In the genomic region with DNA sequence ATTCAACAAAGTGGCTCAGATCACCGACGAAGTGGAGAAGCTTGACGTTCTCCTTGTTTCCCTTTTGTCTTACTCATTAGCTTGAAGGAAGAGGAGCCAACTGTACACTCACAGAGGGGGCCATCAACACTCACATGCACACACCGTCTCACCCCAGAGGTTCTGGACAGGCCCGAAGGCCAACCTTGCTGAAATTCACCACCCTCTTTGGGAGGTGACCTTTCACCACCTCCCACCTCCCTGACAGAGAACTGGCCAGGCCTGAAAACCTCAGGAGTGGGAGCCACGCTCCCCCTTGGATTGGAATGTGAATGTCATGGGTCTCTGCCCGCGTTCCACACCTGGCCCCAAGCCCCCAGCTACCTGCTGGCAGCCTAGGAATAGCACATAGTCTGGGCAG, we compare ENCODE assay signal across 11 cellular contexts. TPM values are rescaled to one million over a fixed set of nuclear protein-coding genes. Genes with fewer than 3 reads are reported as not detected.
DNase-seq lines count a peak whose midpoint lies in the region; ATAC-seq and TF ChIP-seq lines count a peak whose summit lies in the region.
"Had no signal": no experiment of that assay in that cellular context is flagged by ENCODE, and none has a peak within 500 bp of the region (broad histone marks: within the 10 kb centered on the region; RNA-seq: fewer than 3 reads in every experiment).

No MANE protein-coding gene starts in this region.

- no peak for DNase-seq in CD4-positive, CD25-positive, alpha-beta regulatory T cell
- DNase-seq in DND-41 (no peak), upper lobe of right lung (no peak), Peyer's patch (no peak), right atrium auricular region (ENCODE audit: low spot score) (no peak)
- DNase-seq in activated T-helper 1 cell treated with anti-CD3 and anti-CD28 coated beads, Interleukin-12 subunit alpha, Interleukin-12 subunit beta, Interleukin-2, Interleukin-4 antibody, amounts not matched to agents 30 ng/mL and 10 ng/mL and 1 ng/mL, durations not matched to agents 14 hours and 24 hours and 36 hours (ENCODE audit: low spot score): no peak
- DNase-seq in natural killer cell treated with Interleukin-12 subunit alpha and Interleukin-12 subunit beta and Interleukin-15 and Interleukin-18, amount 100 ng/mL, for 72 hours (ENCODE audit: low spot score): no peak
- DNase-seq: head of caudate nucleus, NCI-H1105 treated with DMSO at 0.1 percent for 48 hours, NCI-H446, uterus had no signal

- H3K9ac ChIP-seq in DND-41 (ENCODE audit: low read depth, low read length): peak overlapping the region; percentile 74; the same call in 1 of the 2 replicates

- TF ChIP-seq POLR2A in Peyer's patch (IDR thresholded peaks at IDR 0.05): no peak

- no peak overlapping the region for H2AFZ ChIP-seq in DND-41 (ENCODE audit: low read depth, low read length)

- no peaks in the 10 kb centered on the region for H3K36me3 ChIP-seq in CD4-positive, CD25-positive, alpha-beta regulatory T cell (ENCODE audit: control insufficient read depth, insufficient read depth, low read length)
- H3K36me3 ChIP-seq in DND-41 (ENCODE audit: insufficient read depth, low read length) (peaks cover 28% of the 10 kb centered on the region), upper lobe of right lung (no peaks in the 10 kb centered on the region), Peyer's patch (no peaks in the 10 kb centered on the region), right atrium auricular region (no peaks in the 10 kb centered on the region)
- H3K36me3 ChIP-seq: uterus had no signal

- peak overlapping the region; percentile 76 to 93 (median 92) for H3K4me3 Mint-ChIP-seq in CD4-positive, CD25-positive, alpha-beta regulatory T cell
- peak overlapping the region; percentile 77 for H3K4me3 Mint-ChIP-seq in activated T-helper 1 cell treated with anti-CD3 and anti-CD28 coated beads, Interleukin-12 subunit alpha, Interleukin-12 subunit beta, Interleukin-2, Interleukin-4 antibody, amounts not matched to agents 30 ng/mL and 10 ng/mL and 1 ng/mL, durations not matched to agents 14 hours and 24 hours and 36 hours
- peak overlapping the region; percentile 12 for H3K4me3 Mint-ChIP-seq in natural killer cell treated with Interleukin-12 subunit alpha and Interleukin-12 subunit beta and Interleukin-15 and Interleukin-18, amount 100 ng/mL, for 72 hours

- H3K9me3 ChIP-seq in CD4-positive, CD25-positive, alpha-beta regulatory T cell (ENCODE audit: control insufficient read depth in 2 of 2, low read length in 2 of 2): no peaks in the 10 kb centered on the region
- no peaks in the 10 kb centered on the region for H3K9me3 ChIP-seq in DND-41 (ENCODE audit: insufficient read depth, low read length, severe bottlenecking)
- no peaks in the 10 kb centered on the region for H3K9me3 ChIP-seq in upper lobe of right lung
- no peaks in the 10 kb centered on the region for H3K9me3 ChIP-seq in Peyer's patch
- H3K9me3 ChIP-seq in right atrium auricular region: no peaks in the 10 kb centered on the region
- H3K9me3 ChIP-seq: uterus had no signal

- H3K27me3 ChIP-seq in CD4-positive, CD25-positive, alpha-beta regulatory T cell (ENCODE audit: control insufficient read depth, insufficient read depth, low read length): no peaks in the 10 kb centered on the region
- H3K27me3 ChIP-seq in DND-41 (ENCODE audit: insufficient read depth, low read length, poor library complexity): no peaks in the 10 kb centered on the region
- no peaks in the 10 kb centered on the region for H3K27me3 ChIP-seq in upper lobe of right lung
- no peaks in the 10 kb centered on the region for H3K27me3 ChIP-seq in Peyer's patch
- H3K27me3 ChIP-seq in right atrium auricular region: no peaks in the 10 kb centered on the region

- no peak for TF ChIP-seq CTCF in DND-41 (IDR thresholded peaks at IDR 0.05; ENCODE audit: borderline replicate concordance, extremely low read depth, low read length, poor library complexity, severe bottlenecking)
- no peak for TF ChIP-seq CTCF in upper lobe of right lung (IDR thresholded peaks at IDR 0.05)
- no peak for TF ChIP-seq CTCF in Peyer's patch (IDR thresholded peaks at IDR 0.05)
- no peak for TF ChIP-seq CTCF in right atrium auricular region (IDR thresholded peaks at IDR 0.05)

- peaks cover 29% of the 10 kb centered on the region for H4K20me1 ChIP-seq in DND-41 (ENCODE audit: insufficient read depth, low read length)

- intact Hi-C loops in activated T-helper 1 cell treated with anti-CD3 and anti-CD28 coated beads, Interleukin-12 subunit alpha, Interleukin-12 subunit beta, Interleukin-2, Interleukin-4 antibody, amounts not matched to agents 30 ng/mL and 10 ng/mL and 1 ng/mL, durations not matched to agents 14 hours and 24 hours and 36 hours (cut with micrococcal nuclease): loop anchor here (5.0 kb wide), 1 partner anchor 163 kb away; a partner anchor contains a TSS
- intact Hi-C loops in upper lobe of right lung (cut with DNase I): loop anchor here (10.0 kb wide), 1 partner anchor 299 kb away; a partner anchor contains a TSS

- ATAC-seq in CD4-positive, CD25-positive, alpha-beta regulatory T cell (ENCODE audit: low read depth in 2 of 2): no peak
- ATAC-seq in DND-41 (ENCODE audit: insufficient read depth, low read depth) (no peak), upper lobe of right lung (no peak)
- no peak for ATAC-seq in natural killer cell treated with Interleukin-12 subunit alpha and Interleukin-12 subunit beta and Interleukin-15 and Interleukin-18, amount 100 ng/mL, for 72 hours

- no peaks in the 10 kb centered on the region for H3K9me3 Mint-ChIP-seq in CD4-positive, CD25-positive, alpha-beta regulatory T cell
- no peaks in the 10 kb centered on the region for H3K9me3 Mint-ChIP-seq in activated T-helper 1 cell treated with anti-CD3 and anti-CD28 coated beads, Interleukin-12 subunit alpha, Interleukin-12 subunit beta, Interleukin-2, Interleukin-4 antibody, amounts not matched to agents 30 ng/mL and 10 ng/mL and 1 ng/mL, durations not matched to agents 14 hours and 24 hours and 36 hours
- no peaks in the 10 kb centered on the region for H3K9me3 Mint-ChIP-seq in natural killer cell treated with Interleukin-12 subunit alpha and Interleukin-12 subunit beta and Interleukin-15 and Interleukin-18, amount 100 ng/mL, for 72 hours

- peaks cover 21% of the 10 kb centered on the region for H3K79me2 ChIP-seq in DND-41 (ENCODE audit: insufficient read depth, low read length)

- no peak overlapping the region for H3K27ac ChIP-seq in CD4-positive, CD25-positive, alpha-beta regulatory T cell (ENCODE audit: insufficient read depth, low read length, poor library complexity, severe bottlenecking)
- no peak overlapping the region for H3K27ac ChIP-seq in DND-41 (ENCODE audit: low read length)
- no peak overlapping the region for H3K27ac ChIP-seq in upper lobe of right lung
- no peak overlapping the region for H3K27ac ChIP-seq in Peyer's patch
- H3K27ac ChIP-seq in right atrium auricular region: no peak overlapping the region

- H3K4me1 ChIP-seq in CD4-positive, CD25-positive, alpha-beta regulatory T cell (ENCODE audit: control insufficient read depth, insufficient read depth, low read length, poor library complexity, severe bottlenecking): peaks cover 35% of the 10 kb centered on the region
- peaks cover 42% of the 10 kb centered on the region for H3K4me1 ChIP-seq in DND-41 (ENCODE audit: insufficient read depth, low read length)
- peaks cover 18% of the 10 kb centered on the region for H3K4me1 ChIP-seq in upper lobe of right lung
- H3K4me1 ChIP-seq in Peyer's patch: peaks cover 0 to 25% (median 17%) of the 10 kb centered on the region in 4 donors
- peaks cover 0 to 31% of the 10 kb centered on the region in 2 donors for H3K4me1 ChIP-seq in right atrium auricular region

- no peaks in the 10 kb centered on the region for H3K27me3 Mint-ChIP-seq in CD4-positive, CD25-positive, alpha-beta regulatory T cell
- H3K27me3 Mint-ChIP-seq in activated T-helper 1 cell treated with anti-CD3 and anti-CD28 coated beads, Interleukin-12 subunit alpha, Interleukin-12 subunit beta, Interleukin-2, Interleukin-4 antibody, amounts not matched to agents 30 ng/mL and 10 ng/mL and 1 ng/mL, durations not matched to agents 14 hours and 24 hours and 36 hours (ENCODE audit: insufficient read depth): peaks cover 2% of the 10 kb centered on the region
- H3K27me3 Mint-ChIP-seq in natural killer cell treated with Interleukin-12 subunit alpha and Interleukin-12 subunit beta and Interleukin-15 and Interleukin-18, amount 100 ng/mL, for 72 hours: no peaks in the 10 kb centered on the region

- peak overlapping the region; percentile 85; the same call in 1 of the 2 replicates for H3K4me2 ChIP-seq in DND-41 (ENCODE audit: insufficient read depth, low read length)

- peak overlapping the region in 2 of 3 donors; percentile 24 to 58 for H3K27ac Mint-ChIP-seq in CD4-positive, CD25-positive, alpha-beta regulatory T cell
- peak overlapping the region; percentile 2 for H3K27ac Mint-ChIP-seq in activated T-helper 1 cell treated with anti-CD3 and anti-CD28 coated beads, Interleukin-12 subunit alpha, Interleukin-12 subunit beta, Interleukin-2, Interleukin-4 antibody, amounts not matched to agents 30 ng/mL and 10 ng/mL and 1 ng/mL, durations not matched to agents 14 hours and 24 hours and 36 hours
- no peak overlapping the region for H3K27ac Mint-ChIP-seq in natural killer cell treated with Interleukin-12 subunit alpha and Interleukin-12 subunit beta and Interleukin-15 and Interleukin-18, amount 100 ng/mL, for 72 hours

- H3K4me3 ChIP-seq in CD4-positive, CD25-positive, alpha-beta regulatory T cell (ENCODE audit: low read depth, low read length): no peak overlapping the region
- H3K4me3 ChIP-seq in DND-41 (ENCODE audit: low read depth in 1 of 2, low read length in 2 of 2): 0 out of 4 replicates have a peak overlapping the region, but pooled peaks of 1 of the 2 experiments have one; percentile 68
- H3K4me3 ChIP-seq in upper lobe of right lung: no peak overlapping the region
- H3K4me3 ChIP-seq in Peyer's patch: no peak overlapping the region
- H3K4me3 ChIP-seq in right atrium auricular region: no peak overlapping the region
- H3K4me3 ChIP-seq: uterus had no signal

- peaks cover 5% of the 10 kb centered on the region for H3K36me3 Mint-ChIP-seq in CD4-positive, CD25-positive, alpha-beta regulatory T cell
- H3K36me3 Mint-ChIP-seq in activated T-helper 1 cell treated with anti-CD3 and anti-CD28 coated beads, Interleukin-12 subunit alpha, Interleukin-12 subunit beta, Interleukin-2, Interleukin-4 antibody, amounts not matched to agents 30 ng/mL and 10 ng/mL and 1 ng/mL, durations not matched to agents 14 hours and 24 hours and 36 hours (ENCODE audit: low read depth): peaks cover 11% of the 10 kb centered on the region
- H3K36me3 Mint-ChIP-seq in natural killer cell treated with Interleukin-12 subunit alpha and Interleukin-12 subunit beta and Interleukin-15 and Interleukin-18, amount 100 ng/mL, for 72 hours: no peaks in the 10 kb centered on the region

- H3K4me1 Mint-ChIP-seq in CD4-positive, CD25-positive, alpha-beta regulatory T cell: peaks cover 5 to 31% (median 13%) of the 10 kb centered on the region in 4 donors
- H3K4me1 Mint-ChIP-seq in activated T-helper 1 cell treated with anti-CD3 and anti-CD28 coated beads, Interleukin-12 subunit alpha, Interleukin-12 subunit beta, Interleukin-2, Interleukin-4 antibody, amounts not matched to agents 30 ng/mL and 10 ng/mL and 1 ng/mL, durations not matched to agents 14 hours and 24 hours and 36 hours (ENCODE audit: low read depth): peaks cover 24% of the 10 kb centered on the region
- peaks cover 12 to 18% of the 10 kb centered on the region in 2 donors for H3K4me1 Mint-ChIP-seq in natural killer cell treated with Interleukin-12 subunit alpha and Interleukin-12 subunit beta and Interleukin-15 and Interleukin-18, amount 100 ng/mL, for 72 hours (ENCODE audit: low read depth in 2 of 2)

RNA-seq across cellular contexts. Expression of a gene that starts 2.0 kb away (rescaled TPM):
- 96.9 TPM for total RNA-seq in CD4-positive, CD25-positive, alpha-beta regulatory T cell
- polyA plus RNA-seq in CD4-positive, CD25-positive, alpha-beta regulatory T cell: 100 to 1,000 TPM; 125 to 150 (median 131) TPM
- 123 and 125 TPM in 2 replicates for total RNA-seq in activated T-helper 1 cell treated with anti-CD3 and anti-CD28 coated beads, Interleukin-12 subunit alpha, Interleukin-12 subunit beta, Interleukin-2, Interleukin-4 antibody, amounts not matched to agents 30 ng/mL and 10 ng/mL and 1 ng/mL, durations not matched to agents 14 hours and 24 hours and 36 hours
- total RNA-seq in natural killer cell treated with Interleukin-12 subunit alpha and Interleukin-12 subunit beta and Interleukin-15 and Interleukin-18, amount 100 ng/mL, for 72 hours: 100 to 1,000 TPM in 1 of 2 donors, 10 to 100 TPM in 1; 95.7 to 136 TPM
- total RNA-seq in upper lobe of right lung: 143 TPM
- total RNA-seq in Peyer's patch: 100 to 1,000 TPM in 2 of 4 donors, 10 to 100 TPM in 2; 68.5 to 104 (median 86.8) TPM
- 100 to 1,000 TPM; 169 to 213 TPM for total RNA-seq in right atrium auricular region

RNA-seq across cellular contexts. Expression of a gene that starts 4.0 kb away (rescaled TPM):
- 3.6 TPM for total RNA-seq in CD4-positive, CD25-positive, alpha-beta regulatory T cell
- polyA plus RNA-seq in CD4-positive, CD25-positive, alpha-beta regulatory T cell: under 1 TPM in 1 of 4 donors, not detected in 3; 0.26 TPM
- total RNA-seq in activated T-helper 1 cell treated with anti-CD3 and anti-CD28 coated beads, Interleukin-12 subunit alpha, Interleukin-12 subunit beta, Interleukin-2, Interleukin-4 antibody, amounts not matched to agents 30 ng/mL and 10 ng/mL and 1 ng/mL, durations not matched to agents 14 hours and 24 hours and 36 hours: 7.6 and 9.4 TPM in 2 replicates
- 1 to 10 TPM; 3.0 to 6.1 TPM for total RNA-seq in natural killer cell treated with Interleukin-12 subunit alpha and Interleukin-12 subunit beta and Interleukin-15 and Interleukin-18, amount 100 ng/mL, for 72 hours
- total RNA-seq in upper lobe of right lung: 3.4 TPM
- total RNA-seq in Peyer's patch: 10 to 100 TPM in 2 of 4 donors, 1 to 10 TPM in 2; 4.6 to 20.6 (median 9.8) TPM
- 1 to 10 TPM in 1 of 2 donors, under 1 TPM in 1; 0.93 to 2.6 TPM for total RNA-seq in right atrium auricular region

RNA-seq across cellular contexts. Expression of a gene that starts 12.4 kb away (rescaled TPM):
- 16.6 TPM for total RNA-seq in CD4-positive, CD25-positive, alpha-beta regulatory T cell
- polyA plus RNA-seq in CD4-positive, CD25-positive, alpha-beta regulatory T cell: 1 to 10 TPM; 3.9 to 7.7 (median 6.0) TPM
- total RNA-seq in activated T-helper 1 cell treated with anti-CD3 and anti-CD28 coated beads, Interleukin-12 subunit alpha, Interleukin-12 subunit beta, Interleukin-2, Interleukin-4 antibody, amounts not matched to agents 30 ng/mL and 10 ng/mL and 1 ng/mL, durations not matched to agents 14 hours and 24 hours and 36 hours: 37.6 and 37.8 TPM in 2 replicates
- 10 to 100 TPM; 16.1 to 42.3 TPM for total RNA-seq in natural killer cell treated with Interleukin-12 subunit alpha and Interleukin-12 subunit beta and Interleukin-15 and Interleukin-18, amount 100 ng/mL, for 72 hours
- total RNA-seq in upper lobe of right lung (12.2 TPM), Peyer's patch (10 to 100 TPM; 15.5 to 74.3 (median 23.1) TPM), right atrium auricular region (1 to 10 TPM; 4.7 to 4.9 TPM)

RNA-seq across cellular contexts. Expression of a gene that starts 12.8 kb away (rescaled TPM):
- 31.4 TPM for total RNA-seq in CD4-positive, CD25-positive, alpha-beta regulatory T cell
- polyA plus RNA-seq in CD4-positive, CD25-positive, alpha-beta regulatory T cell: 10 to 100 TPM; 43.8 to 66.4 (median 65.0) TPM
- 109 and 120 TPM in 2 replicates for total RNA-seq in activated T-helper 1 cell treated with anti-CD3 and anti-CD28 coated beads, Interleukin-12 subunit alpha, Interleukin-12 subunit beta, Interleukin-2, Interleukin-4 antibody, amounts not matched to agents 30 ng/mL and 10 ng/mL and 1 ng/mL, durations not matched to agents 14 hours and 24 hours and 36 hours
- 100 to 1,000 TPM in 1 of 2 donors, 10 to 100 TPM in 1; 82.6 to 174 TPM for total RNA-seq in natural killer cell treated with Interleukin-12 subunit alpha and Interleukin-12 subunit beta and Interleukin-15 and Interleukin-18, amount 100 ng/mL, for 72 hours
- total RNA-seq in upper lobe of right lung (40.2 TPM), Peyer's patch (100 to 1,000 TPM in 2 of 4 donors, 10 to 100 TPM in 2; 49.1 to 123 (median 91.8) TPM), right atrium auricular region (10 to 100 TPM; 36.5 to 47.6 TPM)

RNA-seq across cellular contexts. Expression of a gene that starts 16.1 kb away (rescaled TPM):
- total RNA-seq in CD4-positive, CD25-positive, alpha-beta regulatory T cell: 35.1 TPM
- 1 to 10 TPM; 3.2 to 5.6 (median 4.4) TPM for polyA plus RNA-seq in CD4-positive, CD25-positive, alpha-beta regulatory T cell
- total RNA-seq in activated T-helper 1 cell treated with anti-CD3 and anti-CD28 coated beads, Interleukin-12 subunit alpha, Interleukin-12 subunit beta, Interleukin-2, Interleukin-4 antibody, amounts not matched to agents 30 ng/mL and 10 ng/mL and 1 ng/mL, durations not matched to agents 14 hours and 24 hours and 36 hours: 24.1 and 26.8 TPM in 2 replicates
- 10 to 100 TPM; 18.2 to 23.1 TPM for total RNA-seq in natural killer cell treated with Interleukin-12 subunit alpha and Interleukin-12 subunit beta and Interleukin-15 and Interleukin-18, amount 100 ng/mL, for 72 hours
- total RNA-seq in upper lobe of right lung (38.5 TPM), Peyer's patch (10 to 100 TPM; 42.9 to 65.7 (median 50.2) TPM), right atrium auricular region (10 to 100 TPM; 21.4 to 25.3 TPM)

Comparison
In these comparisons a context has a peak if more than half of its experiments do, and no peak if none do; other contexts are left out.
1. H3K27ac Mint-ChIP-seq: peak in CD4-positive, CD25-positive, alpha-beta regulatory T cell (2 of 3) and activated T-helper 1 cell treated with anti-CD3 and anti-CD28 coated beads, Interleukin-12 subunit alpha, Interleukin-12 subunit beta, Interleukin-2, Interleukin-4 antibody, amounts not matched to agents 30 ng/mL and 10 ng/mL and 1 ng/mL, durations not matched to agents 14 hours and 24 hours and 36 hours (single experiment); none in natural killer cell treated with Interleukin-12 subunit alpha and Interleukin-12 subunit beta and Interleukin-15 and Interleukin-18, amount 100 ng/mL, for 72 hours (0 of 2).
2. H3K4me3 Mint-ChIP-seq: peak in every context shown above with its lines; median percentile 92 in CD4-positive, CD25-positive, alpha-beta regulatory T cell; 77 in activated T-helper 1 cell treated with anti-CD3 and anti-CD28 coated beads, Interleukin-12 subunit alpha, Interleukin-12 subunit beta, Interleukin-2, Interleukin-4 antibody, amounts not matched to agents 30 ng/mL and 10 ng/mL and 1 ng/mL, durations not matched to agents 14 hours and 24 hours and 36 hours; 12 in natural killer cell treated with Interleukin-12 subunit alpha and Interleukin-12 subunit beta and Interleukin-15 and Interleukin-18, amount 100 ng/mL, for 72 hours.